ENCODE assay signal across 1 cellular context in genomic region chr7:106901870-106902441, GRCh38.
TF ChIP-seq lines count a peak whose summit lies in the region.

No MANE protein-coding gene starts in this region.

TF ChIP-seq in K562, 482 proteins besides CTCF, POLR2A, EP300 and RAD21:
- no peak for TF ChIP-seq ZFP91 (CRISPR knock-in tag; IDR thresholded peaks at IDR 0.05)
- TF ChIP-seq MAFG (tag; conservative IDR thresholded peaks at IDR 0.05), result 0 out of 2 replicates have a peak, but pooled peaks have one; percentile 7
